Comparison of ENCODE assay signal across 1 cellular context in the genomic region with DNA sequence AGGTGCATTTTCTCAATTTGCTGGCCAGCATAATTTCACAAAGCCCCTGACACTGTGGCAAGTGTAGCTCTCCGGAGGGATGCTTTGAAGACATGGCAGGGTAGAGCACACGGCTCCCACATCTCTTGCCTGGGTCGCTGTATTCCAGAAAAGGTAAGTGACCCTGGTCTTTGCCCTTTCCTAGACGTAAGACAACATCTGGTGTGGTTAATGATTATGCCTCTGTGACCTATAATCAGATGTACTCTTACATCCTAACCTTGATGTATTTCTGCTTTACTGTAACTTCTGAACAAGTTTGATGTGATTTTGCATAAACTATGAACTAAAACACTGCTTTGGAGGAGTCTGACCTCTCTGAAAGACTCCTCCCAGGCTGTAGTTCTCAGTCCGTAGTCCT.
TF ChIP-seq lines count a peak whose summit lies in the region.

No MANE protein-coding gene starts in this region.

TF ChIP-seq in HepG2, 621 proteins besides CTCF, POLR2A, EP300 and RAD21 (continued from another document):
- TF ChIP-seq, protein P1, sequence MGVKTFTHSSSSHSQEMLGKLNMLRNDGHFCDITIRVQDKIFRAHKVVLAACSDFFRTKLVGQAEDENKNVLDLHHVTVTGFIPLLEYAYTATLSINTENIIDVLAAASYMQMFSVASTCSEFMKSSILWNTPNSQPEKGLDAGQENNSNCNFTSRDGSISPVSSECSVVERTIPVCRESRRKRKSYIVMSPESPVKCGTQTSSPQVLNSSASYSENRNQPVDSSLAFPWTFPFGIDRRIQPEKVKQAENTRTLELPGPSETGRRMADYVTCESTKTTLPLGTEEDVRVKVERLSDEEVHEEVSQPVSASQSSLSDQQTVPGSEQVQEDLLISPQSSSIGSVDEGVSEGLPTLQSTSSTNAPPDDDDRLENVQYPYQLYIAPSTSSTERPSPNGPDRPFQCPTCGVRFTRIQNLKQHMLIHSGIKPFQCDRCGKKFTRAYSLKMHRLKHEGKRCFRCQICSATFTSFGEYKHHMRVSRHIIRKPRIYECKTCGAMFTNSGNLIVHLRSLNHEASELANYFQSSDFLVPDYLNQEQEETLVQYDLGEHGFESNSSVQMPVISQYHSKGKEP (CRISPR knock-in tag; IDR thresholded peaks at IDR 0.05): no peak
- TF ChIP-seq, protein P2, sequence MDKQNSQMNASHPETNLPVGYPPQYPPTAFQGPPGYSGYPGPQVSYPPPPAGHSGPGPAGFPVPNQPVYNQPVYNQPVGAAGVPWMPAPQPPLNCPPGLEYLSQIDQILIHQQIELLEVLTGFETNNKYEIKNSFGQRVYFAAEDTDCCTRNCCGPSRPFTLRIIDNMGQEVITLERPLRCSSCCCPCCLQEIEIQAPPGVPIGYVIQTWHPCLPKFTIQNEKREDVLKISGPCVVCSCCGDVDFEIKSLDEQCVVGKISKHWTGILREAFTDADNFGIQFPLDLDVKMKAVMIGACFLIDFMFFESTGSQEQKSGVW (CRISPR knock-in tag; IDR thresholded peaks at IDR 0.05; ENCODE audit: borderline replicate concordance): no peak
- TF ChIP-seq ISL2 (CRISPR knock-in tag; IDR thresholded peaks at IDR 0.05): peak; percentile 56
- no peak for TF ChIP-seq ZFP36 (IDR thresholded peaks at IDR 0.05; ENCODE audit: borderline replicate concordance, low read depth, low read length, partially characterized antibody)
- no peak for TF ChIP-seq SMARCC2 (IDR thresholded peaks at IDR 0.05)
- TF ChIP-seq PRPF4 (IDR thresholded peaks at IDR 0.05; ENCODE audit: low read depth, low read length, poor library complexity, severe bottlenecking): no peak
- no peak for TF ChIP-seq ZNF430 (CRISPR knock-in tag; IDR thresholded peaks at IDR 0.05)
- no peak for TF ChIP-seq PAF1 (CRISPR knock-in tag; IDR thresholded peaks at IDR 0.05)
- TF ChIP-seq, protein P3, sequence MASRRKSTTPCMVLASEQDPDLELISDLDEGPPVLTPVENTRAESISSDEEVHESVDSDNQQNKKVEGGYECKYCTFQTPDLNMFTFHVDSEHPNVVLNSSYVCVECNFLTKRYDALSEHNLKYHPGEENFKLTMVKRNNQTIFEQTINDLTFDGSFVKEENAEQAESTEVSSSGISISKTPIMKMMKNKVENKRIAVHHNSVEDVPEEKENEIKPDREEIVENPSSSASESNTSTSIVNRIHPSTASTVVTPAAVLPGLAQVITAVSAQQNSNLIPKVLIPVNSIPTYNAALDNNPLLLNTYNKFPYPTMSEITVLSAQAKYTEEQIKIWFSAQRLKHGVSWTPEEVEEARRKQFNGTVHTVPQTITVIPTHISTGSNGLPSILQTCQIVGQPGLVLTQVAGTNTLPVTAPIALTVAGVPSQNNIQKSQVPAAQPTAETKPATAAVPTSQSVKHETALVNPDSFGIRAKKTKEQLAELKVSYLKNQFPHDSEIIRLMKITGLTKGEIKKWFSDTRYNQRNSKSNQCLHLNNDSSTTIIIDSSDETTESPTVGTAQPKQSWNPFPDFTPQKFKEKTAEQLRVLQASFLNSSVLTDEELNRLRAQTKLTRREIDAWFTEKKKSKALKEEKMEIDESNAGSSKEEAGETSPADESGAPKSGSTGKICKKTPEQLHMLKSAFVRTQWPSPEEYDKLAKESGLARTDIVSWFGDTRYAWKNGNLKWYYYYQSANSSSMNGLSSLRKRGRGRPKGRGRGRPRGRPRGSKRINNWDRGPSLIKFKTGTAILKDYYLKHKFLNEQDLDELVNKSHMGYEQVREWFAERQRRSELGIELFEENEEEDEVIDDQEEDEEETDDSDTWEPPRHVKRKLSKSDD (CRISPR knock-in tag; IDR thresholded peaks at IDR 0.05; ENCODE audit: low read depth): no peak
- no peak for TF ChIP-seq DR1 (CRISPR knock-in tag; IDR thresholded peaks at IDR 0.05)
- TF ChIP-seq ZNF598 (CRISPR knock-in tag; IDR thresholded peaks at IDR 0.05; ENCODE audit: borderline replicate concordance): no peak
- TF ChIP-seq, protein P4, sequence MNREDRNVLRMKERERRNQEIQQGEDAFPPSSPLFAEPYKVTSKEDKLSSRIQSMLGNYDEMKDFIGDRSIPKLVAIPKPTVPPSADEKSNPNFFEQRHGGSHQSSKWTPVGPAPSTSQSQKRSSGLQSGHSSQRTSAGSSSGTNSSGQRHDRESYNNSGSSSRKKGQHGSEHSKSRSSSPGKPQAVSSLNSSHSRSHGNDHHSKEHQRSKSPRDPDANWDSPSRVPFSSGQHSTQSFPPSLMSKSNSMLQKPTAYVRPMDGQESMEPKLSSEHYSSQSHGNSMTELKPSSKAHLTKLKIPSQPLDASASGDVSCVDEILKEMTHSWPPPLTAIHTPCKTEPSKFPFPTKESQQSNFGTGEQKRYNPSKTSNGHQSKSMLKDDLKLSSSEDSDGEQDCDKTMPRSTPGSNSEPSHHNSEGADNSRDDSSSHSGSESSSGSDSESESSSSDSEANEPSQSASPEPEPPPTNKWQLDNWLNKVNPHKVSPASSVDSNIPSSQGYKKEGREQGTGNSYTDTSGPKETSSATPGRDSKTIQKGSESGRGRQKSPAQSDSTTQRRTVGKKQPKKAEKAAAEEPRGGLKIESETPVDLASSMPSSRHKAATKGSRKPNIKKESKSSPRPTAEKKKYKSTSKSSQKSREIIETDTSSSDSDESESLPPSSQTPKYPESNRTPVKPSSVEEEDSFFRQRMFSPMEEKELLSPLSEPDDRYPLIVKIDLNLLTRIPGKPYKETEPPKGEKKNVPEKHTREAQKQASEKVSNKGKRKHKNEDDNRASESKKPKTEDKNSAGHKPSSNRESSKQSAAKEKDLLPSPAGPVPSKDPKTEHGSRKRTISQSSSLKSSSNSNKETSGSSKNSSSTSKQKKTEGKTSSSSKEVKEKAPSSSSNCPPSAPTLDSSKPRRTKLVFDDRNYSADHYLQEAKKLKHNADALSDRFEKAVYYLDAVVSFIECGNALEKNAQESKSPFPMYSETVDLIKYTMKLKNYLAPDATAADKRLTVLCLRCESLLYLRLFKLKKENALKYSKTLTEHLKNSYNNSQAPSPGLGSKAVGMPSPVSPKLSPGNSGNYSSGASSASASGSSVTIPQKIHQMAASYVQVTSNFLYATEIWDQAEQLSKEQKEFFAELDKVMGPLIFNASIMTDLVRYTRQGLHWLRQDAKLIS (CRISPR knock-in tag; IDR thresholded peaks at IDR 0.05): no peak
- TF ChIP-seq ZNF644 (CRISPR knock-in tag; IDR thresholded peaks at IDR 0.05; ENCODE audit: low read depth): peak; percentile 66
- peak; percentile 88 for TF ChIP-seq FOXA3 (CRISPR knock-in tag; IDR thresholded peaks at IDR 0.05)
- no peak for TF ChIP-seq ZNF550 (CRISPR knock-in tag; IDR thresholded peaks at IDR 0.05; ENCODE audit: borderline replicate concordance)
- no peak for TF ChIP-seq TBP (CRISPR knock-in tag; IDR thresholded peaks at IDR 0.05)
- TF ChIP-seq NFIC (IDR thresholded peaks at IDR 0.05; ENCODE audit: low read length): no peak
- no peak for TF ChIP-seq ZFP62 (CRISPR knock-in tag; IDR thresholded peaks at IDR 0.05)
- TF ChIP-seq, protein P5, sequence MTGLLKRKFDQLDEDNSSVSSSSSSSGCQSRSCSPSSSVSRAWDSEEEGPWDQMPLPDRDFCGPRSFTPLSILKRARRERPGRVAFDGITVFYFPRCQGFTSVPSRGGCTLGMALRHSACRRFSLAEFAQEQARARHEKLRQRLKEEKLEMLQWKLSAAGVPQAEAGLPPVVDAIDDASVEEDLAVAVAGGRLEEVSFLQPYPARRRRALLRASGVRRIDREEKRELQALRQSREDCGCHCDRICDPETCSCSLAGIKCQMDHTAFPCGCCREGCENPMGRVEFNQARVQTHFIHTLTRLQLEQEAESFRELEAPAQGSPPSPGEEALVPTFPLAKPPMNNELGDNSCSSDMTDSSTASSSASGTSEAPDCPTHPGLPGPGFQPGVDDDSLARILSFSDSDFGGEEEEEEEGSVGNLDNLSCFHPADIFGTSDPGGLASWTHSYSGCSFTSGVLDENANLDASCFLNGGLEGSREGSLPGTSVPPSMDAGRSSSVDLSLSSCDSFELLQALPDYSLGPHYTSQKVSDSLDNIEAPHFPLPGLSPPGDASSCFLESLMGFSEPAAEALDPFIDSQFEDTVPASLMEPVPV (CRISPR knock-in tag; IDR thresholded peaks at IDR 0.05): no peak
- TF ChIP-seq, protein P6, sequence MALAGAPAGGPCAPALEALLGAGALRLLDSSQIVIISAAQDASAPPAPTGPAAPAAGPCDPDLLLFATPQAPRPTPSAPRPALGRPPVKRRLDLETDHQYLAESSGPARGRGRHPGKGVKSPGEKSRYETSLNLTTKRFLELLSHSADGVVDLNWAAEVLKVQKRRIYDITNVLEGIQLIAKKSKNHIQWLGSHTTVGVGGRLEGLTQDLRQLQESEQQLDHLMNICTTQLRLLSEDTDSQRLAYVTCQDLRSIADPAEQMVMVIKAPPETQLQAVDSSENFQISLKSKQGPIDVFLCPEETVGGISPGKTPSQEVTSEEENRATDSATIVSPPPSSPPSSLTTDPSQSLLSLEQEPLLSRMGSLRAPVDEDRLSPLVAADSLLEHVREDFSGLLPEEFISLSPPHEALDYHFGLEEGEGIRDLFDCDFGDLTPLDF (CRISPR knock-in tag; IDR thresholded peaks at IDR 0.05): peak; percentile 60; the same call in 1 of the 2 replicates
- peak; percentile 22; the same call in 1 of the 2 replicates for TF ChIP-seq ETV5 (CRISPR knock-in tag; IDR thresholded peaks at IDR 0.05; ENCODE audit: borderline replicate concordance)
- TF ChIP-seq ZNF124 (CRISPR knock-in tag; IDR thresholded peaks at IDR 0.05): no peak
- 0 out of 2 replicates have a peak, but pooled peaks have one; percentile 31 for TF ChIP-seq ZNF772 (CRISPR knock-in tag; IDR thresholded peaks at IDR 0.05)
- TF ChIP-seq, protein P7, sequence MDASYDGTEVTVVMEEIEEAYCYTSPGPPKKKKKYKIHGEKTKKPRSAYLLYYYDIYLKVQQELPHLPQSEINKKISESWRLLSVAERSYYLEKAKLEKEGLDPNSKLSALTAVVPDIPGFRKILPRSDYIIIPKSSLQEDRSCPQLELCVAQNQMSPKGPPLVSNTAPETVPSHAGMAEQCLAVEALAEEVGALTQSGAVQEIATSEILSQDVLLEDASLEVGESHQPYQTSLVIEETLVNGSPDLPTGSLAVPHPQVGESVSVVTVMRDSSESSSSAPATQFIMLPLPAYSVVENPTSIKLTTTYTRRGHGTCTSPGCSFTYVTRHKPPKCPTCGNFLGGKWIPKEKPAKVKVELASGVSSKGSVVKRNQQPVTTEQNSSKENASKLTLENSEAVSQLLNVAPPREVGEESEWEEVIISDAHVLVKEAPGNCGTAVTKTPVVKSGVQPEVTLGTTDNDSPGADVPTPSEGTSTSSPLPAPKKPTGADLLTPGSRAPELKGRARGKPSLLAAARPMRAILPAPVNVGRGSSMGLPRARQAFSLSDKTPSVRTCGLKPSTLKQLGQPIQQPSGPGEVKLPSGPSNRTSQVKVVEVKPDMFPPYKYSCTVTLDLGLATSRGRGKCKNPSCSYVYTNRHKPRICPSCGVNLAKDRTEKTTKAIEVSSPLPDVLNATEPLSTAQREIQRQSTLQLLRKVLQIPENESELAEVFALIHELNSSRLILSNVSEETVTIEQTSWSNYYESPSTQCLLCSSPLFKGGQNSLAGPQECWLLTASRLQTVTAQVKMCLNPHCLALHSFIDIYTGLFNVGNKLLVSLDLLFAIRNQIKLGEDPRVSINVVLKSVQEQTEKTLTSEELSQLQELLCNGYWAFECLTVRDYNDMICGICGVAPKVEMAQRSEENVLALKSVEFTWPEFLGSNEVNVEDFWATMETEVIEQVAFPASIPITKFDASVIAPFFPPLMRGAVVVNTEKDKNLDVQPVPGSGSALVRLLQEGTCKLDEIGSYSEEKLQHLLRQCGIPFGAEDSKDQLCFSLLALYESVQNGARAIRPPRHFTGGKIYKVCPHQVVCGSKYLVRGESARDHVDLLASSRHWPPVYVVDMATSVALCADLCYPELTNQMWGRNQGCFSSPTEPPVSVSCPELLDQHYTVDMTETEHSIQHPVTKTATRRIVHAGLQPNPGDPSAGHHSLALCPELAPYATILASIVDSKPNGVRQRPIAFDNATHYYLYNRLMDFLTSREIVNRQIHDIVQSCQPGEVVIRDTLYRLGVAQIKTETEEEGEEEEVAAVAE (CRISPR knock-in tag; IDR thresholded peaks at IDR 0.05; ENCODE audit: borderline replicate concordance): peak; percentile 52; the same call in 1 of the 2 replicates
- TF ChIP-seq, protein P8, sequence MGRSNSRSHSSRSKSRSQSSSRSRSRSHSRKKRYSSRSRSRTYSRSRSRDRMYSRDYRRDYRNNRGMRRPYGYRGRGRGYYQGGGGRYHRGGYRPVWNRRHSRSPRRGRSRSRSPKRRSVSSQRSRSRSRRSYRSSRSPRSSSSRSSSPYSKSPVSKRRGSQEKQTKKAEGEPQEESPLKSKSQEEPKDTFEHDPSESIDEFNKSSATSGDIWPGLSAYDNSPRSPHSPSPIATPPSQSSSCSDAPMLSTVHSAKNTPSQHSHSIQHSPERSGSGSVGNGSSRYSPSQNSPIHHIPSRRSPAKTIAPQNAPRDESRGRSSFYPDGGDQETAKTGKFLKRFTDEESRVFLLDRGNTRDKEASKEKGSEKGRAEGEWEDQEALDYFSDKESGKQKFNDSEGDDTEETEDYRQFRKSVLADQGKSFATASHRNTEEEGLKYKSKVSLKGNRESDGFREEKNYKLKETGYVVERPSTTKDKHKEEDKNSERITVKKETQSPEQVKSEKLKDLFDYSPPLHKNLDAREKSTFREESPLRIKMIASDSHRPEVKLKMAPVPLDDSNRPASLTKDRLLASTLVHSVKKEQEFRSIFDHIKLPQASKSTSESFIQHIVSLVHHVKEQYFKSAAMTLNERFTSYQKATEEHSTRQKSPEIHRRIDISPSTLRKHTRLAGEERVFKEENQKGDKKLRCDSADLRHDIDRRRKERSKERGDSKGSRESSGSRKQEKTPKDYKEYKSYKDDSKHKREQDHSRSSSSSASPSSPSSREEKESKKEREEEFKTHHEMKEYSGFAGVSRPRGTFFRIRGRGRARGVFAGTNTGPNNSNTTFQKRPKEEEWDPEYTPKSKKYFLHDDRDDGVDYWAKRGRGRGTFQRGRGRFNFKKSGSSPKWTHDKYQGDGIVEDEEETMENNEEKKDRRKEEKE (IDR thresholded peaks at IDR 0.05): no peak
- peak; percentile 55; the same call in 1 of the 2 replicates for TF ChIP-seq KLF9 (CRISPR knock-in tag; IDR thresholded peaks at IDR 0.05; ENCODE audit: low read depth)
- TF ChIP-seq, protein P9, sequence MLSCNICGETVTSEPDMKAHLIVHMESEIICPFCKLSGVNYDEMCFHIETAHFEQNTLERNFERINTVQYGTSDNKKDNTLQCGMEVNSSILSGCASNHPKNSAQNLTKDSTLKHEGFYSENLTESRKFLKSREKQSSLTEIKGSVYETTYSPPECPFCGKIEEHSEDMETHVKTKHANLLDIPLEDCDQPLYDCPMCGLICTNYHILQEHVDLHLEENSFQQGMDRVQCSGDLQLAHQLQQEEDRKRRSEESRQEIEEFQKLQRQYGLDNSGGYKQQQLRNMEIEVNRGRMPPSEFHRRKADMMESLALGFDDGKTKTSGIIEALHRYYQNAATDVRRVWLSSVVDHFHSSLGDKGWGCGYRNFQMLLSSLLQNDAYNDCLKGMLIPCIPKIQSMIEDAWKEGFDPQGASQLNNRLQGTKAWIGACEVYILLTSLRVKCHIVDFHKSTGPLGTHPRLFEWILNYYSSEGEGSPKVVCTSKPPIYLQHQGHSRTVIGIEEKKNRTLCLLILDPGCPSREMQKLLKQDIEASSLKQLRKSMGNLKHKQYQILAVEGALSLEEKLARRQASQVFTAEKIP (CRISPR knock-in tag; IDR thresholded peaks at IDR 0.05; ENCODE audit: borderline replicate concordance): no peak
